Comparison of ENCODE assay signal across 12 cellular contexts in the genomic region with DNA sequence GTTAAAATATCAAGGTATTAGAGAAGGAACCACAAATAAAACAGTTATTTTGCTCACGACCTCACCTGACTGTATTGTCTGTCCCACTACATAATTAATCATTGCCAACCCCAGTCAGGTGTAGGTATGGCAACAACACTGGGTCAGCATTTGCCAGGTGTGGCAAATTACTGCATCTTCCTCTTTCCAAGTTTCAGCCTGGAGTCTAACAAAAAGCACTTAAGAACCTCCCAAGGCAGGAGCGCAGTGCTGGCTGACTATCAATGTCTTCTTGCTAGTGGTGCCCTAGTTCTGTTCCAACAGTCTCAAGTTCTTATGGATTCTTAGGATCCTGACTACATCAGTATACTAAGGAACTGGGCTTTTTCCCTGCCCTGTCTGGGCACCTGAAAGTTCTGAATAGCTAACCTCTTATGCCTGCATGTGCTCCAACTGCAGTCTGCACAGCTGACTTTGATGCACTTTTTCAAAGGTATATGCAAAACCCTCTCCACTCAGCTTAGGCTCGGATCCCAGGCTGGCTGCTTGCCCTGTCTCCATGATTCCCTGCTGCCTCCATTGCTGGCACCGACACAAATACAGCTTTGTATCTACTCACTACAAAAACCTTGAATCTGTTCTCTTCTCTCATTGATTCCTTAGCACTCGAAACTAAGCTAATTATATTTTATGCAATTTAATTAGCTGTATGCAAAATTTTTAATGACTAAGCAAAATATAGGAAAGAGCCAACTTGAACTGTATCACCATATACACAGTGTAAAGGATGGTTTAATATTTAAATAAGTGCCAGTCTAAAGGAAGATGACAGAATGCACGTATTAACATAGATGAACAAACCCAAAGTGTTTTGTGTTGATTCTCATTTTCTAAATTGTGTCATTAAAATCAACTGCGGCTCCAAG.
DNase-seq lines count a peak whose midpoint lies in the region; ATAC-seq and TF ChIP-seq lines count a peak whose summit lies in the region.
"Had no signal": no experiment of that assay in that cellular context is flagged by ENCODE, and none has a peak within 500 bp of the region (broad histone marks: within the 10 kb centered on the region; RNA-seq: fewer than 3 reads in every experiment).

No MANE protein-coding gene starts in this region.

- no peak overlapping the region for H2BK20ac ChIP-seq in IMR-90 (ENCODE audit: low read depth, low read length)

- WGBS in IMR-90 (ENCODE audit: extremely low coverage in 2 of 2, insufficient read length in 1 of 2), 2 experiments: 100% methylated on average over 2 of the region's 7 CpGs; no CpG with 5 or more reads in 1 of the 2 experiments
- 56 to 60% (median 57%) methylated on average over 7 of the region's 7 CpGs for WGBS in ovary, 3 donors

- H2BK15ac ChIP-seq in IMR-90 (ENCODE audit: low read depth, low read length): no peak overlapping the region

- dilution Hi-C loops in IMR-90 (cut with HindIII; ENCODE audit: low sequenced_read_pairs, unreplicated experiment): no loop called here

- H3K27me3 ChIP-seq in IMR-90 (ENCODE audit: control insufficient read depth, insufficient read depth, low read length) (no peaks in the 10 kb centered on the region), ovary (no peaks in the 10 kb centered on the region)
- H3K27me3 ChIP-seq: spleen had no signal

- DNase-seq in IMR-90 (peak; percentile 44), NCI-H446 treated with DMSO at 0.1 percent for 48 hours (lab: John Stamatoyannopoulos, UW) (peak; percentile 94), fibroblast of the aortic adventitia (ENCODE audit: low read depth) (peak; percentile 75), ovary (peak; percentile 51 to 85 (median 74)), SW 1271 (lab: John Stamatoyannopoulos, UW) (no peak), endothelial cell (ENCODE audit: low spot score) (no peak), SKM-1 (lab: John Stamatoyannopoulos, UW; ENCODE audit: unreplicated experiment) (no peak), SHP77 (lab: John Stamatoyannopoulos, UW) (no peak)
- DNase-seq: GDM1, MV-4-11, spleen had no signal

- no peak for TF ChIP-seq RAD21 in IMR-90 (IDR thresholded peaks at IDR 0.05; ENCODE audit: low read length)

- no peak overlapping the region for H2AFZ ChIP-seq in IMR-90 (replicated peaks; ENCODE audit: low read length, poor library complexity)

- POLR2A ChIA-PET in IMR-90 (lab: Charles Lee; ENCODE audit: unreplicated experiment): no interaction called here

- no peaks in the 10 kb centered on the region for H3K9me3 Mint-ChIP-seq in endothelial cell (ENCODE audit: unreplicated experiment)

- H3K18ac ChIP-seq in IMR-90 (ENCODE audit: low read depth, low read length): no peak overlapping the region

- no peak overlapping the region for H4K5ac ChIP-seq in IMR-90 (ENCODE audit: low read depth, low read length)

- H3K9me3 ChIP-seq in IMR-90 (ENCODE audit: control insufficient read depth, insufficient read depth, low read length) (no peaks in the 10 kb centered on the region), ovary (no peaks in the 10 kb centered on the region)

- no peak overlapping the region for H2BK120ac ChIP-seq in IMR-90 (ENCODE audit: low read depth, low read length)

- intact Hi-C loops in IMR-90 (cut with micrococcal nuclease): no loop called here
- intact Hi-C loops in ovary (cut with DNase I): no loop called here

- no peaks in the 10 kb centered on the region for H3K4me1 ChIP-seq in IMR-90 (ENCODE audit: control insufficient read depth, insufficient read depth, low read length)
- H3K4me1 ChIP-seq in ovary (ENCODE audit: insufficient read depth): peaks cover 4% of the 10 kb centered on the region
- H3K4me1 ChIP-seq: spleen had no signal

- H3K79me1 ChIP-seq in IMR-90 (ENCODE audit: low read depth in 1 of 2, low read length in 2 of 2): peaks cover 15 to 42% of the 10 kb centered on the region in 2 experiments

- in situ Hi-C loops in IMR-90 (cut with MboI; ENCODE audit: low sequenced_read_pairs): no loop called here

- H3K36me3 Mint-ChIP-seq in endothelial cell (ENCODE audit: low read depth, unreplicated experiment): no peaks in the 10 kb centered on the region

- no peak overlapping the region for H3K27ac ChIP-seq in IMR-90 (ENCODE audit: insufficient read depth, low read length)
- no peak overlapping the region for H3K27ac ChIP-seq in ovary
- H3K27ac ChIP-seq: spleen had no signal

- H4K20me1 ChIP-seq in IMR-90 (ENCODE audit: insufficient read depth, low read length): 0 out of 2 replicates have a peak, but pooled peaks cover 4% of the 10 kb centered on the region

- no peak overlapping the region for H3K56ac ChIP-seq in IMR-90 (ENCODE audit: extremely low read depth, insufficient read depth, low read length)

- H3K36me3 ChIP-seq in IMR-90 (ENCODE audit: control insufficient read depth, insufficient read depth, low read length) (no peaks in the 10 kb centered on the region), ovary (no peaks in the 10 kb centered on the region)
- H3K36me3 ChIP-seq: spleen had no signal

- peaks cover 2% of the 10 kb centered on the region for H3K27me3 Mint-ChIP-seq in endothelial cell (ENCODE audit: unreplicated experiment)
- H3K27me3 Mint-ChIP-seq: B cell had no signal

- TF ChIP-seq CTCF in IMR-90 (conservative IDR thresholded peaks at IDR 0.05; ENCODE audit: low read depth, low read length): no peak
- no peak for TF ChIP-seq CTCF in fibroblast of the aortic adventitia (IDR thresholded peaks at IDR 0.05; ENCODE audit: insufficient read depth, low read length)
- TF ChIP-seq CTCF in ovary (IDR thresholded peaks at IDR 0.05): no peak
- TF ChIP-seq CTCF in endothelial cell (IDR thresholded peaks at IDR 0.05; ENCODE audit: unreplicated experiment): no peak

- H3K4me1 Mint-ChIP-seq in endothelial cell (ENCODE audit: unreplicated experiment): no peaks in the 10 kb centered on the region

- BruUV-seq in IMR-90 (replicated peaks; lab: Mats Ljungman, UMichigan): no TSS peak

- no peak overlapping the region for H2AK5ac ChIP-seq in IMR-90 (ENCODE audit: low read depth, low read length)

- no peak overlapping the region for H2AK9ac ChIP-seq in IMR-90 (replicated peaks; ENCODE audit: low read depth, low read length, poor library complexity)

- no peak overlapping the region for H3K14ac ChIP-seq in IMR-90 (replicated peaks; ENCODE audit: low read depth, low read length)

- H3K4me3 ChIP-seq in IMR-90 (ENCODE audit: insufficient read depth, low read depth, low read length): no peak overlapping the region
- no peak overlapping the region for H3K4me3 ChIP-seq in fibroblast of the aortic adventitia (ENCODE audit: low read depth, low read length)
- H3K4me3 ChIP-seq in ovary: no peak overlapping the region
- H3K4me3 ChIP-seq: spleen had no signal

- no peak for TF ChIP-seq POLR2A in IMR-90 (IDR thresholded peaks at IDR 0.05; ENCODE audit: low read depth, low read length)
- TF ChIP-seq POLR2A in ovary (IDR thresholded peaks at IDR 0.05): no peak

- H4K91ac ChIP-seq in IMR-90 (ENCODE audit: insufficient read depth, low read depth, low read length): no peak overlapping the region

- H3K23ac ChIP-seq in IMR-90 (ENCODE audit: low read depth, low read length): no peak overlapping the region

- CTCF ChIA-PET in IMR-90 (lab: Yijun Ruan, JAX): no interaction called here

- H3K4me2 ChIP-seq in IMR-90 (ENCODE audit: low read depth, low read length): no peak overlapping the region; the same call in 1 of the 2 replicates

- H4K8ac ChIP-seq in IMR-90 (ENCODE audit: low read depth in 2 of 2, low read length in 2 of 2): no peak overlapping the region

- no peak for TF ChIP-seq EP300 in ovary (IDR thresholded peaks at IDR 0.05)

- H3K4ac ChIP-seq in IMR-90 (ENCODE audit: low read depth, low read length): no peak overlapping the region

- no peak for ATAC-seq in IMR-90 (ENCODE audit: low read depth)

- H3K9me1 ChIP-seq in IMR-90 (ENCODE audit: insufficient read depth, low read length): no peaks in the 10 kb centered on the region

- no peak overlapping the region for H3K4me3 Mint-ChIP-seq in endothelial cell (ENCODE audit: unreplicated experiment)
- H3K4me3 Mint-ChIP-seq: B cell had no signal

- H3K9ac ChIP-seq in IMR-90 (ENCODE audit: low read depth, low read length): no peak overlapping the region

- H2BK5ac ChIP-seq in IMR-90 (ENCODE audit: low read depth, low read length, poor library complexity, severe bottlenecking): no peak overlapping the region

- H3K27ac Mint-ChIP-seq in endothelial cell (ENCODE audit: unreplicated experiment): no peak overlapping the region
- H3K27ac Mint-ChIP-seq: B cell had no signal

TF ChIP-seq in IMR-90, 13 proteins besides CTCF, POLR2A, EP300 and RAD21:
- TF ChIP-seq CEBPB (IDR thresholded peaks at IDR 0.05; ENCODE audit: low read depth, low read length): no peak
- TF ChIP-seq BHLHE40 (IDR thresholded peaks at IDR 0.05; ENCODE audit: low read depth, low read length): no peak
- peak; percentile 81 for TF ChIP-seq MAFK (IDR thresholded peaks at IDR 0.05; ENCODE audit: low read depth, low read length)
- TF ChIP-seq, protein P1, sequence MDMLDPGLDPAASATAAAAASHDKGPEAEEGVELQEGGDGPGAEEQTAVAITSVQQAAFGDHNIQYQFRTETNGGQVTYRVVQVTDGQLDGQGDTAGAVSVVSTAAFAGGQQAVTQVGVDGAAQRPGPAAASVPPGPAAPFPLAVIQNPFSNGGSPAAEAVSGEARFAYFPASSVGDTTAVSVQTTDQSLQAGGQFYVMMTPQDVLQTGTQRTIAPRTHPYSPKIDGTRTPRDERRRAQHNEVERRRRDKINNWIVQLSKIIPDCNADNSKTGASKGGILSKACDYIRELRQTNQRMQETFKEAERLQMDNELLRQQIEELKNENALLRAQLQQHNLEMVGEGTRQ (IDR thresholded peaks at IDR 0.05; ENCODE audit: low read depth, low read length): no peak
- TF ChIP-seq, protein P2, sequence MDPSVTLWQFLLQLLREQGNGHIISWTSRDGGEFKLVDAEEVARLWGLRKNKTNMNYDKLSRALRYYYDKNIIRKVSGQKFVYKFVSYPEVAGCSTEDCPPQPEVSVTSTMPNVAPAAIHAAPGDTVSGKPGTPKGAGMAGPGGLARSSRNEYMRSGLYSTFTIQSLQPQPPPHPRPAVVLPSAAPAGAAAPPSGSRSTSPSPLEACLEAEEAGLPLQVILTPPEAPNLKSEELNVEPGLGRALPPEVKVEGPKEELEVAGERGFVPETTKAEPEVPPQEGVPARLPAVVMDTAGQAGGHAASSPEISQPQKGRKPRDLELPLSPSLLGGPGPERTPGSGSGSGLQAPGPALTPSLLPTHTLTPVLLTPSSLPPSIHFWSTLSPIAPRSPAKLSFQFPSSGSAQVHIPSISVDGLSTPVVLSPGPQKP (IDR thresholded peaks at IDR 0.05; ENCODE audit: borderline replicate concordance, low read depth, low read length): no peak
- TF ChIP-seq NFE2L2 (IDR thresholded peaks at IDR 0.05; ENCODE audit: low read depth, low read length): peak; percentile 69
- TF ChIP-seq FOS (IDR thresholded peaks at IDR 0.05; ENCODE audit: low read depth, low read length): no peak
- TF ChIP-seq MXI1 (IDR thresholded peaks at IDR 0.05; ENCODE audit: borderline replicate concordance, low read depth, low read length): no peak
- no peak for TF ChIP-seq MAZ (IDR thresholded peaks at IDR 0.05; ENCODE audit: borderline replicate concordance, low read depth, low read length)
TF ChIP-seq in IMR-90: peak in this region for 2.

Comparison
In these comparisons a context has a peak if more than half of its experiments do, and no peak if none do; other contexts are left out.
1. DNase-seq: peak in IMR-90 (single experiment), NCI-H446 treated with DMSO at 0.1 percent for 48 hours (single experiment), fibroblast of the aortic adventitia (single experiment) and ovary (5 of 5); none in SW 1271 (0 of 2), endothelial cell (single experiment), SKM-1 (single experiment) and SHP77 (0 of 2).